In the genomic region with DNA sequence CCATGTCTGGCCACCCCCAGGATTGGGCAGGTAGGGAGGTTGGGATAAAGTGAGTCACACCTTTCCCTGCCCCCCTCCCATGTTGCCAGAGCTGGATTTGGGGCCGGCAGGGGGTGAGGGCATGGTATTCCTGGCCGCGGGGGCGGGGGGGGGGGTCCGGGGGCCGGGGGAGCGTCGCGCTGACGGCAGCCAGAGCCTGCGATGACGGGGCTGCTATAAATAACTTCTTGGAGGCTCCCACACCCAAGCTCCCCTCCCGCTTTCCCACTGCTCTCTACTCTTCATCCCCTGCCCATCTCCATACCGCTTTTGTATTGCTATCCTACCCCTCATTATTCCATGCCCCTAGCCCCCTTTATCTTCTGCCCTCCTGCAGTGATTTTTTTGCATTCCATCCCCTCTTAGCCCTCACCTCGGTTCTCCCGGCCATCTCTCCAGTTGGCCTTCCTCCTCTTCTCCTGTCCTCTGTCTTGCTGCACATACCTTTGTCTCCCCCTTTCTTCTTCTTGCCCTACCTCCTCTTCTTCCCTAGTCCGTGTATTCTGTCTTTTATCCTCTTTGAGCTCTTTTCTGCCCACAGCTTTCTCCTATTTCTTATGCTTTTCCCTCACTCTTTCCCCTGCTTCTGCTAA, we compare ENCODE assay signal across 14 cellular contexts. TPM values are rescaled to one million over a fixed set of nuclear protein-coding genes. Genes with fewer than 3 reads are reported as not detected.
DNase-seq lines count a peak whose midpoint lies in the region; ATAC-seq and TF ChIP-seq lines count a peak whose summit lies in the region.
"Had no signal": no experiment of that assay in that cellular context is flagged by ENCODE, and none has a peak within 500 bp of the region (broad histone marks: within the 10 kb centered on the region; RNA-seq: fewer than 3 reads in every experiment).

No MANE protein-coding gene starts in this region.

- ATAC-seq in HG03439 (IDR thresholded peaks at IDR 0.05; ENCODE audit: unreplicated experiment) (no peak), GM21360 (IDR thresholded peaks at IDR 0.05; ENCODE audit: unreplicated experiment) (no peak)

- DNase-seq in coronary artery (ENCODE audit: low spot score) (no peak), iPS-NIHi7 (ENCODE audit: extremely low spot score) (peak; percentile 72), stomach (no peak), GM13976 (ENCODE audit: low spot score) (no peak), islet precursor cell (no peak)
- DNase-seq: activated effector memory CD4-positive, alpha-beta T cell treated with Interleukin-2 at 50 U/mL for 16 hours; dermis blood vessel endothelial cell; NCI-H2081; Peyer's patch; stimulated activated CD4-positive, alpha-beta T cell treated with anti-CD3 and anti-CD28 coated beads, Interleukin-2, amount 100 ng/mL, for 24 hours had no signal

- intact Hi-C loops in stomach (cut with DNase I; ENCODE audit: low total_unique reads): no loop called here

- TF ChIP-seq POLR2A in stomach (IDR thresholded peaks at IDR 0.05): no peak

- WGBS in HUES64: 5% methylated on average over 13 of the region's 17 CpGs
- 40 to 64% (median 41%) methylated on average over 11 to 16 of the region's 17 CpGs for WGBS in stomach, 5 donors

- peaks cover 39% of the 10 kb centered on the region for H3K4me1 ChIP-seq in HUES64 (ENCODE audit: insufficient read depth, low read length)
- H3K4me1 ChIP-seq in stomach: peaks cover 17 to 56% (median 34%) of the 10 kb centered on the region in 4 donors

- no peak for TF ChIP-seq EP300 in stomach (IDR thresholded peaks at IDR 0.05)

- H3K4me3 ChIP-seq in HUES64 (ENCODE audit: low read length) (peak overlapping the region; percentile 57), coronary artery (peak overlapping the region; percentile 27), stomach (no peak overlapping the region)
- H3K4me3 ChIP-seq: Peyer's patch had no signal

- no peaks in the 10 kb centered on the region for H3K9me3 ChIP-seq in HUES64 (ENCODE audit: insufficient read depth, low read depth, low read length)
- no peaks in the 10 kb centered on the region for H3K9me3 ChIP-seq in stomach
- H3K9me3 ChIP-seq: neutrophil, Peyer's patch had no signal

- H3K27me3 ChIP-seq in HUES64 (ENCODE audit: insufficient read depth, low read length) (no peaks in the 10 kb centered on the region), stomach (no peaks in the 10 kb centered on the region)
- H3K27me3 ChIP-seq: Peyer's patch had no signal

- in situ Hi-C loops in GM13976 (cut with MboI; ENCODE audit: low sequenced_read_pairs, unreplicated experiment): no loop called here

- H3K36me3 ChIP-seq in HUES64 (ENCODE audit: insufficient read depth, low read length) (peaks cover 38% of the 10 kb centered on the region), stomach (peaks cover 23 to 48% (median 38%) of the 10 kb centered on the region in 4 donors)
- H3K36me3 ChIP-seq: neutrophil had no signal

- H3K9ac ChIP-seq in HUES64 (ENCODE audit: low read depth, low read length): peak overlapping the region; percentile 33; the same call in 1 of the 2 replicates

- TF ChIP-seq CTCF in coronary artery (IDR thresholded peaks at IDR 0.05) (no peak), stomach (IDR thresholded peaks at IDR 0.05) (no peak), GM13976 (IDR thresholded peaks at IDR 0.05; ENCODE audit: borderline replicate concordance, control extremely low read depth, extremely low read depth, insufficient read depth, missing control alignments) (no peak)

- H3K27ac ChIP-seq in HUES64 (ENCODE audit: low read depth, low read length) (peak overlapping the region; percentile 100), coronary artery (peak overlapping the region; percentile 66 to 70), stomach (peak overlapping the region in 3 of 5 donors; percentile 46 to 82 (median 51))
- H3K27ac ChIP-seq: neutrophil had no signal

RNA-seq across cellular contexts. Expression of a gene that starts 13.8 kb away (rescaled TPM):
- 51.5 TPM for polyA plus RNA-seq in HUES64 (2013, experiment 1 of 2)
- polyA plus RNA-seq in HUES64 (2013, experiment 2 of 2): 50.1 TPM
- total RNA-seq in stomach: 10 to 100 TPM in 2 of 5 donors, 1 to 10 TPM in 2, under 1 TPM in 1; 0.58 to 78.8 (median 7.7) TPM
- polyA plus RNA-seq in stomach: 1 to 10 TPM; 3.9 to 5.6 (median 4.0) TPM

RNA-seq across cellular contexts. Expression of a gene that starts 15.8 kb away (rescaled TPM):
- polyA plus RNA-seq in HUES64 (2013, experiment 1 of 2): 210 TPM
- polyA plus RNA-seq in HUES64 (2013, experiment 2 of 2): 234 TPM
- 100 to 1,000 TPM in 3 of 5 donors, 10 to 100 TPM in 2; 12.8 to 203 (median 101) TPM for total RNA-seq in stomach
- 100 to 1,000 TPM; 162 to 233 (median 165) TPM for polyA plus RNA-seq in stomach

RNA-seq across cellular contexts. Expression of a gene that starts 20.7 kb away (rescaled TPM):
- polyA plus RNA-seq in HUES64 (2013, experiment 1 of 2): 20.3 TPM
- 16.4 TPM for polyA plus RNA-seq in HUES64 (2013, experiment 2 of 2)
- total RNA-seq in stomach: 1 to 10 TPM in 3 of 5 donors, under 1 TPM in 1, not detected in 1; 0.45 to 7.8 (median 3.1) TPM
- polyA plus RNA-seq in stomach: 1 to 10 TPM; 2.4 to 4.2 (median 2.6) TPM

RNA-seq across cellular contexts. Expression of a gene that starts 22.9 kb away (rescaled TPM):
- polyA plus RNA-seq in HUES64 (2013, experiment 1 of 2): 34.9 TPM
- polyA plus RNA-seq in HUES64 (2013, experiment 2 of 2): 39.5 TPM
- 100 to 1,000 TPM in 1 of 5 donors, 10 to 100 TPM in 4; 22.0 to 125 (median 70.0) TPM for total RNA-seq in stomach
- polyA plus RNA-seq in stomach: 10 to 100 TPM; 56.3 to 99.9 (median 68.7) TPM

RNA-seq across cellular contexts. Expression of a gene that starts 42.1 kb away (rescaled TPM):
- 61.5 TPM for polyA plus RNA-seq in HUES64 (2013, experiment 1 of 2)
- 66.2 TPM for polyA plus RNA-seq in HUES64 (2013, experiment 2 of 2)
- total RNA-seq in stomach: 10 to 100 TPM in 1 of 5 donors, 1 to 10 TPM in 3, not detected in 1; 4.2 to 15.4 (median 6.7) TPM
- polyA plus RNA-seq in stomach: 1 to 10 TPM in 2 of 3 donors, under 1 TPM in 1; 0.46 to 9.9 (median 5.4) TPM

Comparison
In these comparisons a context has a peak if more than half of its experiments do, and no peak if none do; other contexts are left out.
1. H3K4me3 ChIP-seq: peak in HUES64 (single experiment) and coronary artery (single experiment); none in stomach (0 of 4).
2. Peak in every context shown above with its lines, with median percentiles within 50 percentile points of each other: H3K27ac ChIP-seq.